8 cellular contexts compared by ENCODE assay signal in the genomic region with DNA sequence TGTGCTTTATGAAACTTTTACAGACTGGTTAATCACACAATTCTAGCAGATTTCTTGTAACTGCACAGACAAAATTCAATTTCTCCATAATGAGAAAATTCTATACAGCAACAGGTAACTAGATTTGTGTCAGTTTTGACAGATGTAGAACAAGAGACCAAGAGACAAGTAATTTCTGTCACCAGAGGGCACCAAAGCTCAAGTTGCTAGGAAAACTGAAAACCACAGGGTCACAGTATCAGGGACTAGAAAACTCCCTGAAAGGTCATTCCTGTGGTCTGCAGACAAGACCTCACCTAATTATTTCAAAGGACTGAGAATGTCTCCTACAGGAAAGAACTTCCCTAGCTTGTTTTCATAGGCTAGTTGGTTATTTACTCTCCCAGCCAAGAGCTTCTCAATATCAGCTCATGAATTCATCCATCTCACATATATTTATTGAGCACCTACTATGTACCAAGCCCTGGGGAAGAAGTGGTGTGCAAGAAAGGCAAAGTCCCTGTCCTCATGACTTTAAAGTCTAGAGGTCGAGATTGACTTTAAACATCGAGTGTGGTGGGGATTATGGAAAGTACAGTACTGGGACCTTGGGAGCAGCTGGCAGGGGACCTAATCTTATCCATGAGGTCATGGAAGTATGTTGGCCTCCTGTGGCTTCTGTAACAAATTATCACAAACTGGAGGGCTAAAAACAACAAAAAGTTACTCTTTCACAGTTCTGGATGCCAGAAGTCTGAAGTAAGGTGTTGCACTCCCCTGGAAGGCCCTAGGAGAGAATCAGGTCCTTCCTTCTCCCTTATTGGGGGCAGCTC. TPM values are rescaled to one million over a fixed set of nuclear protein-coding genes. Genes with fewer than 3 reads are reported as not detected.
DNase-seq lines count a peak whose midpoint lies in the region; ATAC-seq, FAIRE-seq and TF ChIP-seq lines count a peak whose summit lies in the region.

No MANE protein-coding gene starts in this region.

- no peaks in the 10 kb centered on the region for H4K20me1 ChIP-seq in neural progenitor cell (ENCODE audit: low read depth)

- no peak overlapping the region for H3K9ac ChIP-seq in neural progenitor cell

- H3F3A ChIP-seq in neural progenitor cell (ENCODE audit: low read depth), result peaks cover 3% of the 10 kb centered on the region

- peaks cover 4% of the 10 kb centered on the region for H3K9me3 Mint-ChIP-seq in neural progenitor cell

- H3K79me2 ChIP-seq in neural progenitor cell (ENCODE audit: low read depth), result no peaks in the 10 kb centered on the region

- no peak overlapping the region for H3K27ac Mint-ChIP-seq in neural progenitor cell

- TF ChIP-seq CTCF in BJ (IDR thresholded peaks at IDR 0.05; ENCODE audit: insufficient read depth, low read depth, low read length) (peak; percentile 70), GM12873 (IDR thresholded peaks at IDR 0.05; ENCODE audit: insufficient read depth, low read depth, low read length, missing control alignments) (peak; percentile 71), neural progenitor cell (IDR thresholded peaks at IDR 0.05) (peak; percentile 79)

- FAIRE-seq in TTC549 (lab: Jason Lieb, UNC), result peak; percentile 7

- H3K36me3 Mint-ChIP-seq in neural progenitor cell, result no peaks in the 10 kb centered on the region

- no peak overlapping the region for H3K4me3 Mint-ChIP-seq in neural progenitor cell

- CTCF ChIA-PET in BJ (lab: Yijun Ruan, JAX), result interaction anchor here (0.7 to 7.2 kb wide), 36 partner anchors 10 to 984 kb away, joined by 3 to 149 read pairs (median 6); a partner anchor contains a TSS

- DNase-seq in BJ (ENCODE audit: low read depth) (no peak), NCI-H1092 treated with DMSO at 0.1 percent for 48 hours (lab: John Stamatoyannopoulos, UW) (peak; percentile 67), fibroblast of the conjunctiva (ENCODE audit: low read depth) (peak; percentile 53), neural progenitor cell (ENCODE audit: low spot score) (peak; percentile 83), GM19240 (ENCODE audit: insufficient read length, low spot score) (no peak)

- no peak overlapping the region for H3K27ac ChIP-seq in neural progenitor cell

- H3K4me2 ChIP-seq in neural progenitor cell, result no peak overlapping the region

- peaks cover 5% of the 10 kb centered on the region for H3K27me3 Mint-ChIP-seq in neural progenitor cell (ENCODE audit: insufficient read depth, low read depth)

- no peak for ATAC-seq in GM21423 (IDR thresholded peaks at IDR 0.05; ENCODE audit: unreplicated experiment)

- H3K4me3 ChIP-seq in BJ (ENCODE audit: low read depth, low read length) (no peak overlapping the region), neural progenitor cell (no peak overlapping the region)

- POLR2A ChIA-PET in BJ (lab: Charles Lee), result no interaction called here

- H3K4me1 ChIP-seq in neural progenitor cell, result peaks cover 16% of the 10 kb centered on the region

- H2AFZ ChIP-seq in neural progenitor cell (replicated peaks), result no peak overlapping the region

- H3K36me3 ChIP-seq in BJ (ENCODE audit: control insufficient read depth, insufficient read depth, low read length), result no peaks in the 10 kb centered on the region
- no peaks in the 10 kb centered on the region for H3K36me3 ChIP-seq in neural progenitor cell

- H3K9me3 ChIP-seq in neural progenitor cell (ENCODE audit: low read depth), result no peaks in the 10 kb centered on the region

- H3K27me3 ChIP-seq in BJ (ENCODE audit: control insufficient read depth, insufficient read depth, low read length) (no peaks in the 10 kb centered on the region), neural progenitor cell (no peaks in the 10 kb centered on the region)

- H3K4me1 Mint-ChIP-seq in neural progenitor cell, result peaks cover 26% of the 10 kb centered on the region

RNA-seq across cellular contexts. Expression of a gene that starts 47.8 kb away (rescaled TPM):
- 14.5 and 24.2 TPM in 2 replicates for polyA plus RNA-seq in BJ (2011; rRNA removed)
- polyA minus RNA-seq in BJ (2011; rRNA and poly(A)+ RNA removed), result 30.8 and 32.2 TPM in 2 replicates
- total RNA-seq in neural progenitor cell (ENCODE audit: low replicate concordance), result 4.9 and 8.2 TPM in 2 replicates

Comparison
In these comparisons a context has a peak if more than half of its experiments do, and no peak if none do; other contexts are left out.
1. DNase-seq: peak in NCI-H1092 treated with DMSO at 0.1 percent for 48 hours (single experiment), fibroblast of the conjunctiva (single experiment) and neural progenitor cell (single experiment); none in BJ (single experiment) and GM19240 (single experiment).
2. Peak in every context shown above with its lines, with median percentiles within 50 percentile points of each other: CTCF ChIP-seq.